ENCODE assay signal across 2 cellular contexts in genomic region chr18:36828157-36828629, GRCh38.
TF ChIP-seq lines count a peak whose summit lies in the region.

No MANE protein-coding gene starts in this region.

TF ChIP-seq in WTC11, 78 proteins besides CTCF, POLR2A, EP300 and RAD21:
- no peak for TF ChIP-seq PREB (CRISPR knock-in tag; IDR thresholded peaks at IDR 0.05; ENCODE audit: borderline replicate concordance)
- TF ChIP-seq MAX (CRISPR knock-in tag; IDR thresholded peaks at IDR 0.05) = peak; percentile 11; the same call in 1 of the 2 replicates
- no peak for TF ChIP-seq NFE2L1 (CRISPR knock-in tag; IDR thresholded peaks at IDR 0.05)
- no peak for TF ChIP-seq PRDM15 (CRISPR knock-in tag; IDR thresholded peaks at IDR 0.05)
- no peak for TF ChIP-seq ZNF232 (CRISPR knock-in tag; IDR thresholded peaks at IDR 0.05)
- 0 out of 2 replicates have a peak, but pooled peaks have one; percentile 4 for TF ChIP-seq GABPB1 (CRISPR knock-in tag; IDR thresholded peaks at IDR 0.05)
- TF ChIP-seq STAT6 (CRISPR knock-in tag; conservative IDR thresholded peaks at IDR 0.05; ENCODE audit: low read depth) = no peak
- 0 out of 2 replicates have a peak, but pooled peaks have one; percentile 9 for TF ChIP-seq ATF1 (CRISPR knock-in tag; IDR thresholded peaks at IDR 0.05)

TF ChIP-seq in endothelial cell of umbilical vein, 7 proteins besides CTCF, POLR2A, EP300 and RAD21 (continued from another document):
- no peak for TF ChIP-seq MAX (IDR thresholded peaks at IDR 0.05; ENCODE audit: insufficient read depth, insufficient read length)
- TF ChIP-seq MYC (IDR thresholded peaks at IDR 0.05; ENCODE audit: low read depth, low read length) = no peak
